ENCODE assay signal across 9 cellular contexts in the genomic region with DNA sequence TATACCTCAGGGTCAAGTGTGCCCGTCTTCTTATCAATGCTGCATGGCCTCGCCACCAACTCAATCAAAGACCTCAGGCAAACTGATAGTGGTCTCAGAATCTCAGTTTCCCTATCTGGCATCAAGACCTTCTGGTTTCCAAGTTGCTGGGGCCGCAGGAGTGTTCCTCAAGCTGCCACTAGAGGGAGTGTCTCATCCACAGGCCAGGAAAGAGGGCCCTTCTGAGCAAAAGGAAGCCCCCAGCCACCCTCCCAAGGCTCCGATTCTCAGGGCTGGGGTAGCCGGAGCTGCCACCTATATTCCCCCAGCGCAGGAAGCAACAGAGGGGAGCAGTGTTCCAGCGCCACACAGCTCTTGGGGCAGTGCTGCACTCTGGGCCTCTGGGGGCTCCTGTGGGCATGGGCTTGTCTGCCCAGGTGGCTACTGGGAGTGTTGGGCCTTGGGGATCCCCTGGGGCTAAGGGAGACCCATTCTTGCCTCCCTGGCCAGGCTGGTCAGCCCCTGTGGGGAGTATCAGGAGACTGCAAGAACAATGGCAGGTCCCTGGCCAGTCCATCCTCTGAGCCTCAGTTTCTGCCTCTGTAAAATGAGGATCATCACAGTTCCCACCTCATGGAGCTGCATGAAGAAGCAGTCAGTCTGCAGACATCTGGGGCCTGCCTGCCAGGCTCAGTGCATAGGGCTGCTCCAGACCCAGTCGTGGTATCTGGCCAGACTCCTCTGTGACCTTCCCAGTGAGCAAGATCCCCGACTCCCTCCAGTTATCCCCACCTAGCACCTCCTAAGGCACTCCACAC. TPM values are rescaled to one million over a fixed set of nuclear protein-coding genes. Genes with fewer than 3 reads are reported as not detected.
DNase-seq lines count a peak whose midpoint lies in the region; ATAC-seq, FAIRE-seq and TF ChIP-seq lines count a peak whose summit lies in the region.
"Had no signal": no experiment of that assay in that cellular context is flagged by ENCODE, and none has a peak within 500 bp of the region (broad histone marks: within the 10 kb centered on the region; RNA-seq: fewer than 3 reads in every experiment).

No MANE protein-coding gene starts in this region.

- H3K9me3 ChIP-seq in IMR-90 (ENCODE audit: control insufficient read depth, insufficient read depth, low read length) (no peaks in the 10 kb centered on the region), keratinocyte (ENCODE audit: control insufficient read depth, low read depth, low read length) (no peaks in the 10 kb centered on the region)
- H3K9me3 ChIP-seq: SJSA1 had no signal

- no peak overlapping the region for H3K23ac ChIP-seq in IMR-90 (ENCODE audit: low read depth, low read length)

- dilution Hi-C loops in IMR-90 (cut with HindIII; ENCODE audit: low sequenced_read_pairs, unreplicated experiment), result no loop called here
- dilution Hi-C loops in keratinocyte (cut with MboI; ENCODE audit: extremely low pct_ligation_motif_present, low sequenced_read_pairs), result no loop called here

- H4K5ac ChIP-seq in IMR-90 (ENCODE audit: low read depth, low read length), result no peak overlapping the region

- peaks cover 6% of the 10 kb centered on the region; the same call in 1 of the 2 replicates for H4K20me1 ChIP-seq in IMR-90 (ENCODE audit: insufficient read depth, low read length)
- H4K20me1 ChIP-seq in keratinocyte (ENCODE audit: control insufficient read depth, extremely low read depth, insufficient read depth, low read length), result peaks cover 3% of the 10 kb centered on the region

- no peaks in the 10 kb centered on the region for H3K4me1 Mint-ChIP-seq in brain

- H3K27me3 ChIP-seq in IMR-90 (ENCODE audit: control insufficient read depth, insufficient read depth, low read length), result peaks cover 19% of the 10 kb centered on the region; the same call in 1 of the 2 replicates
- H3K27me3 ChIP-seq in keratinocyte (ENCODE audit: control insufficient read depth, extremely low read depth, insufficient read depth, low read length), result peaks cover 3% of the 10 kb centered on the region
- H3K27me3 ChIP-seq: SJSA1 had no signal

- H3K27ac ChIP-seq in IMR-90 (ENCODE audit: insufficient read depth, low read length) (no peak overlapping the region), keratinocyte (ENCODE audit: control insufficient read depth, insufficient read depth, low read length) (no peak overlapping the region)
- H3K27ac ChIP-seq: SJSA1 had no signal

- H3K4me2 ChIP-seq in IMR-90 (ENCODE audit: low read depth, low read length), result no peak overlapping the region
- no peak overlapping the region for H3K4me2 ChIP-seq in keratinocyte (ENCODE audit: control insufficient read depth, extremely low read depth, insufficient read depth, low read depth, low read length)

- H3K56ac ChIP-seq in IMR-90 (ENCODE audit: extremely low read depth, insufficient read depth, low read length), result no peak overlapping the region

- intact Hi-C loops in IMR-90 (cut with micrococcal nuclease), result loop anchor here (1.0 kb wide), 1 partner anchor 395 kb away; no protein-coding TSS in a partner anchor

- no peak overlapping the region for H2BK5ac ChIP-seq in IMR-90 (ENCODE audit: low read depth, low read length, poor library complexity, severe bottlenecking)

- peak; percentile 84 for ATAC-seq in IMR-90 (ENCODE audit: low read depth)
- ATAC-seq in HG03342 (IDR thresholded peaks at IDR 0.05; ENCODE audit: unreplicated experiment), result no peak
- ATAC-seq in GM18907 (IDR thresholded peaks at IDR 0.05; ENCODE audit: unreplicated experiment), result no peak

- H3K9ac ChIP-seq in IMR-90 (ENCODE audit: low read depth, low read length) (no peak overlapping the region), keratinocyte (ENCODE audit: control insufficient read depth, extremely low read depth, insufficient read depth, low read length) (no peak overlapping the region)

- H3K36me3 ChIP-seq in IMR-90 (ENCODE audit: control insufficient read depth, insufficient read depth, low read length) (no peaks in the 10 kb centered on the region), keratinocyte (ENCODE audit: control insufficient read depth in 2 of 2, extremely low read depth in 1 of 2, insufficient read depth in 2 of 2, low read length in 2 of 2) (no peaks in the 10 kb centered on the region)
- H3K36me3 ChIP-seq: SJSA1 had no signal

- H3K4ac ChIP-seq in IMR-90 (ENCODE audit: low read depth, low read length), result no peak overlapping the region

- CTCF ChIA-PET in IMR-90 (lab: Yijun Ruan, JAX), result interaction anchor here (0.7 to 1.8 kb wide), 9 partner anchors 9 to 391 kb away, joined by 3 to 5 read pairs (median 3); no protein-coding TSS in a partner anchor

- H2AK9ac ChIP-seq in IMR-90 (replicated peaks; ENCODE audit: low read depth, low read length, poor library complexity), result peak overlapping the region; percentile 33

- H2BK15ac ChIP-seq in IMR-90 (ENCODE audit: low read depth, low read length), result no peak overlapping the region

- 0% methylated on average over 1 of the region's 9 CpGs; no CpG with 5 or more reads in 1 of the 2 experiments for WGBS in IMR-90 (ENCODE audit: extremely low coverage in 2 of 2, insufficient read length in 1 of 2), 2 experiments

- H2AFZ ChIP-seq in IMR-90 (replicated peaks; ENCODE audit: low read length, poor library complexity) (peak overlapping the region; percentile 47), keratinocyte (ENCODE audit: control insufficient read depth, low read length) (no peak overlapping the region)

- no peaks in the 10 kb centered on the region for H3K79me2 ChIP-seq in keratinocyte (ENCODE audit: control insufficient read depth, insufficient read depth, low read length)

- FAIRE-seq in D721Med (lab: Jason Lieb, UNC) (no peak), keratinocyte (lab: Jason Lieb, UNC) (no peak)

- H3K9me3 Mint-ChIP-seq in brain, result no peaks in the 10 kb centered on the region

- TF ChIP-seq CTCF in D721Med (IDR thresholded peaks at IDR 0.05; ENCODE audit: insufficient read depth, missing control alignments) (peak; percentile 84), IMR-90 (conservative IDR thresholded peaks at IDR 0.05; ENCODE audit: low read depth, low read length) (peak; percentile 87), brain (conservative IDR thresholded peaks at IDR 0.05) (peak; percentile 88 to 93), keratinocyte (optimal IDR thresholded peaks at IDR 0.05 in 1 of 3, IDR thresholded peaks at IDR 0.05 in 1 of 3, conservative IDR thresholded peaks at IDR 0.05 in 1 of 3; ENCODE audit: extremely low read depth in 1 of 3, insufficient read depth in 2 of 3, low read length in 3 of 3) (peak; percentile 81 to 94 (median 90))

- no peak overlapping the region for H4K8ac ChIP-seq in IMR-90 (ENCODE audit: low read depth in 2 of 2, low read length in 2 of 2)

- H3K18ac ChIP-seq in IMR-90 (ENCODE audit: low read depth, low read length), result no peak overlapping the region

- TF ChIP-seq RAD21 in IMR-90 (IDR thresholded peaks at IDR 0.05; ENCODE audit: low read length), result peak; percentile 92

- H3K4me1 ChIP-seq in IMR-90 (ENCODE audit: control insufficient read depth, insufficient read depth, low read length), result no peaks in the 10 kb centered on the region
- H3K4me1 ChIP-seq in keratinocyte (ENCODE audit: control insufficient read depth, extremely low read depth, insufficient read depth, low read length), result no peaks in the 10 kb centered on the region
- H3K4me1 ChIP-seq: SJSA1 had no signal

- H3K9me1 ChIP-seq in IMR-90 (ENCODE audit: insufficient read depth, low read length), result no peaks in the 10 kb centered on the region
- no peaks in the 10 kb centered on the region for H3K9me1 ChIP-seq in keratinocyte (ENCODE audit: control insufficient read depth, extremely low read depth, insufficient read depth, low read length)

- DNase-seq in D721Med (ENCODE audit: insufficient read length, low spot score), result peak; percentile 82
- DNase-seq in IMR-90, result peak; percentile 54
- peak; percentile 50 for DNase-seq in UCSD-AML1 (lab: John Stamatoyannopoulos, UW; ENCODE audit: unreplicated experiment)
- no peak for DNase-seq in keratinocyte (ENCODE audit: low read depth, low spot score)
- peak; percentile 44 to 47 for DNase-seq in stimulated activated CD4-positive, alpha-beta T cell treated with anti-CD3 and anti-CD28 coated beads, Interleukin-4, amount 100 ng/mL, for 48 hours (ENCODE audit: low read depth in 2 of 2)

- H3K79me1 ChIP-seq in IMR-90 (ENCODE audit: low read depth in 1 of 2, low read length in 2 of 2), result no peaks in the 10 kb centered on the region

- H3K4me3 ChIP-seq in IMR-90 (ENCODE audit: insufficient read depth, low read depth, low read length), result no peak overlapping the region
- H3K4me3 ChIP-seq in keratinocyte (ENCODE audit: control insufficient read depth in 2 of 3, extremely low read depth in 1 of 3, insufficient read depth in 2 of 3, low read depth in 1 of 3, low read length in 3 of 3), result no peak overlapping the region
- H3K4me3 ChIP-seq: SJSA1 had no signal

- TF ChIP-seq POLR2A in IMR-90 (IDR thresholded peaks at IDR 0.05; ENCODE audit: low read depth, low read length), result no peak

- no peak overlapping the region for H3K14ac ChIP-seq in IMR-90 (replicated peaks; ENCODE audit: low read depth, low read length)

- POLR2A ChIA-PET in IMR-90 (lab: Charles Lee; ENCODE audit: unreplicated experiment), result no interaction called here

- no peak overlapping the region for H2BK120ac ChIP-seq in IMR-90 (ENCODE audit: low read depth, low read length)

- no peaks in the 10 kb centered on the region for H3K36me3 Mint-ChIP-seq in brain

- no peak overlapping the region for H4K91ac ChIP-seq in IMR-90 (ENCODE audit: insufficient read depth, low read depth, low read length)

- H2AK5ac ChIP-seq in IMR-90 (ENCODE audit: low read depth, low read length), result no peak overlapping the region

- BruUV-seq in IMR-90 (replicated peaks; lab: Mats Ljungman, UMichigan), result no TSS peak

- H2BK20ac ChIP-seq in IMR-90 (ENCODE audit: low read depth, low read length), result no peak overlapping the region

- in situ Hi-C loops in IMR-90 (cut with MboI; ENCODE audit: low sequenced_read_pairs), result loop anchor here (5.0 kb wide), 1 partner anchor 393 kb away; no protein-coding TSS in a partner anchor

- no peaks in the 10 kb centered on the region for H3K27me3 Mint-ChIP-seq in brain

- H3K4me3 Mint-ChIP-seq in brain, result no peak overlapping the region

- H3K27ac Mint-ChIP-seq in brain, result peak overlapping the region in 2 of 5 experiments; percentile 33 to 63

RNA-seq across cellular contexts. Expression of gene SEC13, which starts 23.4 kb away (rescaled TPM):
- total RNA-seq in IMR-90 (2012; rRNA removed), result 443 and 475 TPM in 2 replicates
- 364 and 377 TPM in 2 replicates for polyA plus RNA-seq in IMR-90 (2012; rRNA removed)
- 372 and 417 TPM in 2 replicates for polyA plus RNA-seq in IMR-90 (2012; cell fraction: cytosol; rRNA removed)
- 300 and 409 TPM in 2 replicates for polyA plus RNA-seq in IMR-90 (2012; cell fraction: nucleus; rRNA removed; ENCODE audit: low replicate concordance)
- polyA plus RNA-seq in brain (ENCODE audit: insufficient read depth, low read depth, low replicate concordance), result 107 TPM
- polyA plus RNA-seq in keratinocyte, result 120 to 165 TPM (median 124 TPM) in 3 replicates
- polyA plus RNA-seq in keratinocyte (2011; ENCODE audit: low read depth), result 49.4 TPM
- 97.7 and 143 TPM in 2 replicates for polyA plus RNA-seq in keratinocyte (2011; cell fraction: cytosol; rRNA removed)
- polyA plus RNA-seq in keratinocyte (2011; cell fraction: nucleus; rRNA removed), result 109 and 125 TPM in 2 replicates
- 90.5 and 167 TPM in 2 replicates for polyA plus RNA-seq in keratinocyte (2012; ENCODE audit: low replicate concordance)
- 175 to 254 TPM (median 185 TPM) in 3 replicates for polyA minus RNA-seq in keratinocyte
- polyA minus RNA-seq in keratinocyte (2011; cell fraction: cytosol; rRNA and poly(A)+ RNA removed), result 134 TPM
- polyA minus RNA-seq in keratinocyte (2011; cell fraction: nucleus; rRNA and poly(A)+ RNA removed), result 60.9 and 70.4 TPM in 2 replicates

RNA-seq across cellular contexts. Expression of gene GHRL, which starts 51.6 kb away (rescaled TPM):
- total RNA-seq in IMR-90 (2012; rRNA removed), result not detected in 2 replicates
- 0.27 TPM in 1 of 2 replicates, not detected in the other for polyA plus RNA-seq in IMR-90 (2012; rRNA removed)
- not detected in 2 replicates for polyA plus RNA-seq in IMR-90 (2012; cell fraction: cytosol; rRNA removed)
- polyA plus RNA-seq in IMR-90 (2012; cell fraction: nucleus; rRNA removed; ENCODE audit: low replicate concordance), result 0.11 and 0.62 TPM in 2 replicates
- polyA plus RNA-seq in brain (ENCODE audit: insufficient read depth, low read depth, low replicate concordance), result 1.9 TPM
- not detected in 3 replicates for polyA plus RNA-seq in keratinocyte
- polyA plus RNA-seq in keratinocyte (2011; ENCODE audit: low read depth), result not detected
- polyA plus RNA-seq in keratinocyte (2011; cell fraction: cytosol; rRNA removed), result not detected in 2 replicates
- polyA plus RNA-seq in keratinocyte (2011; cell fraction: nucleus; rRNA removed), result 0.11 TPM in 1 of 2 replicates, not detected in the other
- 0.21 TPM in 1 of 2 replicates, not detected in the other for polyA plus RNA-seq in keratinocyte (2012; ENCODE audit: low replicate concordance)
- not detected in 3 replicates for polyA minus RNA-seq in keratinocyte
- polyA minus RNA-seq in keratinocyte (2011; cell fraction: cytosol; rRNA and poly(A)+ RNA removed), result not detected
- polyA minus RNA-seq in keratinocyte (2011; cell fraction: nucleus; rRNA and poly(A)+ RNA removed), result not detected in 2 replicates
